20 cellular contexts compared by ENCODE assay signal in genomic region chr11:47435687-47436086, GRCh38. TPM values are rescaled to one million over a fixed set of nuclear protein-coding genes. Genes with fewer than 3 reads are reported as not detected.
A peak's percentile ranks its signal among the peaks of the same experiment; 100 is the strongest.
DNase-seq lines count a peak whose midpoint lies in the region; ATAC-seq, FAIRE-seq and TF ChIP-seq lines count a peak whose summit lies in the region.
"Had no signal": no experiment of that assay in that cellular context is flagged by ENCODE, and none has a peak within 500 bp of the region (broad histone marks: within the 10 kb centered on the region; RNA-seq: fewer than 3 reads in every experiment).

No MANE protein-coding gene starts in this region.

- 6% methylated on average over 3 of the region's 3 CpGs for WGBS in HepG2 (ENCODE audit: low lambda C conversion rate)

- peak overlapping the region; percentile 35 for H3K27ac Mint-ChIP-seq in neural crest cell (ENCODE audit: unreplicated experiment)
- peak overlapping the region; percentile 13 for H3K27ac Mint-ChIP-seq in stimulated activated effector memory CD8-positive, alpha-beta T cell treated with anti-CD3 and anti-CD28 coated beads, Interleukin-12 subunit alpha, Interleukin-12 subunit beta, amount 100 ng/mL, for 72 hours
- peak overlapping the region in 1 of 9 donors; percentile 59 for H3K27ac Mint-ChIP-seq in naive thymus-derived CD4-positive, alpha-beta T cell
- H3K27ac Mint-ChIP-seq: CD8-positive, alpha-beta T cell had no signal

- no peaks in the 10 kb centered on the region for H3K36me3 ChIP-seq in Panc1 (ENCODE audit: control insufficient read depth, insufficient read depth, low read length)
- H3K36me3 ChIP-seq in HepG2 (replicated peaks in 1 of 2; ENCODE audit: control insufficient read depth in 1 of 2, insufficient read depth in 2 of 2, low read length in 2 of 2), result no peaks in the 10 kb centered on the region
- no peaks in the 10 kb centered on the region for H3K36me3 ChIP-seq in naive thymus-derived CD4-positive, alpha-beta T cell (ENCODE audit: control insufficient read depth in 2 of 3, insufficient read depth in 3 of 3, low read length in 3 of 3)
- H3K36me3 ChIP-seq: BE2C, HAP-1 had no signal

- H3K36me3 Mint-ChIP-seq in neural crest cell (ENCODE audit: low read depth), result no peaks in the 10 kb centered on the region
- no peaks in the 10 kb centered on the region for H3K36me3 Mint-ChIP-seq in stimulated activated effector memory CD8-positive, alpha-beta T cell treated with anti-CD3 and anti-CD28 coated beads, Interleukin-12 subunit alpha, Interleukin-12 subunit beta, amount 100 ng/mL, for 72 hours
- H3K36me3 Mint-ChIP-seq in naive thymus-derived CD4-positive, alpha-beta T cell, result no peaks in the 10 kb centered on the region
- H3K36me3 Mint-ChIP-seq: CD8-positive, alpha-beta T cell had no signal

- peak overlapping the region; percentile 34 for H3K4me2 ChIP-seq in HepG2 (ENCODE audit: low read depth, low read length)

- no peak overlapping the region for H2AFZ ChIP-seq in HepG2 (ENCODE audit: low read length)

- DNase-seq in Panc1 (ENCODE audit: low read depth, low spot score) (no peak), HepG2 (ENCODE audit: low spot score) (peak; percentile 73), neural crest cell (ENCODE audit: low read depth, low spot score) (no peak), ACHN (no peak)
- no peak for DNase-seq in stimulated activated effector memory CD8-positive, alpha-beta T cell treated with anti-CD3 and anti-CD28 coated beads, Interleukin-12 subunit alpha, Interleukin-12 subunit beta, amount 100 ng/mL, for 72 hours (ENCODE audit: low spot score in 2 of 2)
- DNase-seq in naive thymus-derived CD4-positive, alpha-beta T cell, result no peak
- DNase-seq: BE2C; CD8-positive, alpha-beta T cell; COR-L47; DND-41; GDM1 had no signal

- ATAC-seq in Panc1 (0 out of 2 replicates have a peak, but pooled peaks have one; percentile 11), HepG2 (peak; percentile 10), GM18502 (IDR thresholded peaks at IDR 0.05; ENCODE audit: poor library complexity, unreplicated experiment) (no peak)
- no peak for ATAC-seq in stimulated activated effector memory CD8-positive, alpha-beta T cell treated with anti-CD3 and anti-CD28 coated beads, Interleukin-12 subunit alpha, Interleukin-12 subunit beta, amount 100 ng/mL, for 72 hours
- ATAC-seq in naive thymus-derived CD4-positive, alpha-beta T cell, result no peak
- ATAC-seq: CD8-positive, alpha-beta T cell had no signal

- TF ChIP-seq CTCF in Panc1 (IDR thresholded peaks at IDR 0.05) (no peak), HepG2 (CRISPR knock-in tag; IDR thresholded peaks at IDR 0.05) (no peak), neural crest cell (conservative IDR thresholded peaks at IDR 0.05) (no peak)

- no peak overlapping the region for H3K4me3 Mint-ChIP-seq in neural crest cell
- no peak overlapping the region for H3K4me3 Mint-ChIP-seq in stimulated activated effector memory CD8-positive, alpha-beta T cell treated with anti-CD3 and anti-CD28 coated beads, Interleukin-12 subunit alpha, Interleukin-12 subunit beta, amount 100 ng/mL, for 72 hours
- no peak overlapping the region for H3K4me3 Mint-ChIP-seq in naive thymus-derived CD4-positive, alpha-beta T cell
- H3K4me3 Mint-ChIP-seq: CD8-positive, alpha-beta T cell had no signal

- peak; percentile 42 for FAIRE-seq in HepG2 (lab: Jason Lieb, UNC)
- FAIRE-seq: A204.1, GM12892, GM19239, H1 had no signal

- no peaks in the 10 kb centered on the region for H3K27me3 Mint-ChIP-seq in neural crest cell (ENCODE audit: low read depth)
- H3K27me3 Mint-ChIP-seq in naive thymus-derived CD4-positive, alpha-beta T cell, result no peaks in the 10 kb centered on the region

- intact Hi-C loops in Panc1 (cut with micrococcal nuclease; ENCODE audit: unreplicated experiment) (no loop called here), HepG2 (cut with micrococcal nuclease; ENCODE audit: unreplicated experiment) (loop anchor here (5.0 kb wide), 1 partner anchor 718 kb away; the partner anchor contains the start of gene F2)
- intact Hi-C loops in naive thymus-derived CD4-positive, alpha-beta T cell (cut with micrococcal nuclease), result no loop called here

- no peak overlapping the region for H3K9ac ChIP-seq in HepG2 (ENCODE audit: insufficient read depth, low read depth, low read length)

- no peaks in the 10 kb centered on the region for H3K4me1 Mint-ChIP-seq in neural crest cell
- no peaks in the 10 kb centered on the region for H3K4me1 Mint-ChIP-seq in stimulated activated effector memory CD8-positive, alpha-beta T cell treated with anti-CD3 and anti-CD28 coated beads, Interleukin-12 subunit alpha, Interleukin-12 subunit beta, amount 100 ng/mL, for 72 hours
- peaks cover 0 to 1% (median 0%) of the 10 kb centered on the region in 7 donors for H3K4me1 Mint-ChIP-seq in naive thymus-derived CD4-positive, alpha-beta T cell

- CTCF ChIA-PET in Panc1 (lab: Charles Lee), result no interaction called here
- CTCF ChIA-PET in HepG2 (lab: Yijun Ruan, JAX; ENCODE audit: low intra/inter-chr PET ratio, low total read pairs), result no interaction called here
- CTCF ChIA-PET in naive thymus-derived CD4-positive, alpha-beta T cell (lab: Charles Lee), result no interaction called here

- H3K27ac ChIP-seq in Panc1 (ENCODE audit: low read length), result no peak overlapping the region
- peak overlapping the region; percentile 65 for H3K27ac ChIP-seq in HepG2 (ENCODE audit: extremely low read length, insufficient read depth, low read length)
- H3K27ac ChIP-seq in naive thymus-derived CD4-positive, alpha-beta T cell (ENCODE audit: low read depth, low read length), result no peak overlapping the region
- H3K27ac ChIP-seq: C4-2B had no signal

- TF ChIP-seq EP300 in HepG2 (IDR thresholded peaks at IDR 0.05; ENCODE audit: low read depth in 2 of 2, low read length in 2 of 2), result peak in 1 of 2 experiments; percentile 67; a peak in 2 of 4 replicates
- TF ChIP-seq EP300 in HepG2 (CRISPR knock-in tag; IDR thresholded peaks at IDR 0.05; ENCODE audit: borderline replicate concordance), result no peak

- 0 out of 2 replicates have a peak, but pooled peaks have one; percentile 11 for TF ChIP-seq RAD21 in HepG2 (CRISPR knock-in tag; IDR thresholded peaks at IDR 0.05)

- no peaks in the 10 kb centered on the region for H3K27me3 ChIP-seq in Panc1 (ENCODE audit: control insufficient read depth, insufficient read depth, low read length)
- H3K27me3 ChIP-seq in HepG2 (ENCODE audit: control insufficient read depth in 1 of 2, insufficient read depth in 2 of 2, low read length in 2 of 2), result no peaks in the 10 kb centered on the region; a peak in 1 of 5 replicates
- no peaks in the 10 kb centered on the region for H3K27me3 ChIP-seq in naive thymus-derived CD4-positive, alpha-beta T cell (ENCODE audit: control insufficient read depth in 2 of 2, insufficient read depth in 2 of 2, low read length in 2 of 2)
- H3K27me3 ChIP-seq: BE2C had no signal

- H3K4me3 ChIP-seq in Panc1 (ENCODE audit: low read depth in 2 of 2, low read length in 2 of 2) (no peak overlapping the region), HepG2 (replicated peaks in 1 of 3; ENCODE audit: insufficient read depth in 1 of 3, low read depth in 2 of 3, low read length in 3 of 3) (no peak overlapping the region)
- H3K4me3 ChIP-seq in naive thymus-derived CD4-positive, alpha-beta T cell (ENCODE audit: low read length), result no peak overlapping the region
- H3K4me3 ChIP-seq: HAP-1 had no signal

- TF ChIP-seq POLR2A in HepG2 (IDR thresholded peaks at IDR 0.05; ENCODE audit: insufficient read depth in 1 of 2, low read depth in 2 of 2, low read length in 2 of 2), result no peak

- H3K4me1 ChIP-seq in Panc1 (ENCODE audit: control insufficient read depth, insufficient read depth, low read length) (no peaks in the 10 kb centered on the region), HepG2 (ENCODE audit: insufficient read depth, low read length) (peaks cover 92% of the 10 kb centered on the region)
- H3K4me1 ChIP-seq in naive thymus-derived CD4-positive, alpha-beta T cell (ENCODE audit: control insufficient read depth in 2 of 2, insufficient read depth in 2 of 2, low read length in 2 of 2), result no peaks in the 10 kb centered on the region
- H3K4me1 ChIP-seq: BE2C, HAP-1 had no signal

- H4K20me1 ChIP-seq in HepG2 (ENCODE audit: insufficient read depth, low read length), result no peaks in the 10 kb centered on the region

- H3K9me3 ChIP-seq in Panc1 (ENCODE audit: control insufficient read depth, insufficient read depth, low read depth, low read length) (no peaks in the 10 kb centered on the region), HepG2 (ENCODE audit: low read length) (no peaks in the 10 kb centered on the region)
- H3K9me3 ChIP-seq in naive thymus-derived CD4-positive, alpha-beta T cell (ENCODE audit: control insufficient read depth in 2 of 3, low read length in 3 of 3), result no peaks in the 10 kb centered on the region
- H3K9me3 ChIP-seq: BE2C, HAP-1 had no signal

- no TSS peak for BruUV-seq in Panc1 (replicated peaks; lab: Mats Ljungman, UMichigan)
- BruUV-seq in HepG2 (replicated peaks; lab: Mats Ljungman, UMichigan), result no TSS peak

- in situ Hi-C loops in Panc1 (cut with HindIII; ENCODE audit: low pct_unique_long_range_greater_than_20kb, low sequenced_read_pairs) (no loop called here), HepG2 (cut with HindIII; ENCODE audit: extremely low pct_ligation_motif_present, low pct_unique_long_range_greater_than_20kb) (no loop called here), ACHN (cut with HindIII; ENCODE audit: low pct_ligation_motif_present, low pct_unique_long_range_greater_than_20kb, low sequenced_read_pairs) (no loop called here)

- no peaks in the 10 kb centered on the region for H3K79me2 ChIP-seq in HepG2 (ENCODE audit: insufficient read depth, low read length)

- POLR2A ChIA-PET in Panc1 (lab: Charles Lee), result no interaction called here
- POLR2A ChIA-PET in HepG2 (lab: Yijun Ruan, JAX), result interaction anchor here (0.9 to 2.3 kb wide), 4 partner anchors 10 to 26 kb away, joined by 3 to 6 read pairs (median 4); partner anchors contain the start of genes PSMC3 and SLC39A13
- POLR2A ChIA-PET in naive thymus-derived CD4-positive, alpha-beta T cell (lab: Charles Lee), result interaction anchor here (0.6 kb wide), 1 partner anchor 115 kb away, joined by 3 read pairs; no protein-coding TSS in a partner anchor

- H3K9me3 Mint-ChIP-seq in neural crest cell, result no peaks in the 10 kb centered on the region
- H3K9me3 Mint-ChIP-seq in stimulated activated effector memory CD8-positive, alpha-beta T cell treated with anti-CD3 and anti-CD28 coated beads, Interleukin-12 subunit alpha, Interleukin-12 subunit beta, amount 100 ng/mL, for 72 hours, result no peaks in the 10 kb centered on the region
- H3K9me3 Mint-ChIP-seq in naive thymus-derived CD4-positive, alpha-beta T cell, result no peaks in the 10 kb centered on the region
- H3K9me3 Mint-ChIP-seq: CD8-positive, alpha-beta T cell had no signal

RNA-seq across cellular contexts. Expression of gene PSMC3, which starts 9.4 kb away (rescaled TPM):
- total RNA-seq in Panc1 (2021; ENCODE audit: unreplicated experiment) (181 TPM), HepG2 (2016; rRNA removed; fragmentation: Illumina TruSeq; extraction: Trizol) (214 and 279 TPM in 2 replicates), neural crest cell (197 and 205 TPM in 2 replicates)
- 229 TPM for polyA plus RNA-seq in Panc1 (2012; ENCODE audit: insufficient read length)
- total RNA-seq in HepG2 (2016; cell fraction: cytosol; rRNA removed; fragmentation: Illumina TruSeq; extraction: Trizol; ENCODE audit: low read depth), result 50.9 and 53.3 TPM in 2 replicates
- total RNA-seq in HepG2 (2016; cell fraction: insoluble cytoplasmic fraction; rRNA removed; fragmentation: Illumina TruSeq; extraction: Trizol), result 219 and 288 TPM in 2 replicates
- total RNA-seq in HepG2 (2016; cell fraction: membrane; rRNA removed; fragmentation: Illumina TruSeq; extraction: Trizol), result 67.5 and 75.1 TPM in 2 replicates
- total RNA-seq in HepG2 (2016; cell fraction: nucleus; rRNA removed; fragmentation: Illumina TruSeq; extraction: Trizol), result 86.3 and 92.9 TPM in 2 replicates
- polyA plus RNA-seq in HepG2 (2011; rRNA removed), result 66.7 and 75.8 TPM in 2 replicates
- 95.2 and 102 TPM in 2 replicates for polyA plus RNA-seq in HepG2 (2011; cell fraction: cytosol; rRNA removed)
- 41.7 and 44.9 TPM in 2 replicates for polyA plus RNA-seq in HepG2 (2011; cell fraction: nucleus; rRNA removed)
- 71.8 and 98.0 TPM in 2 replicates for polyA plus RNA-seq in HepG2 (2012)
- 52.7 and 54.7 TPM in 2 replicates for polyA plus RNA-seq in HepG2 (2016; cell fraction: cytosol; fragmentation: Illumina TruSeq; extraction: Trizol; ENCODE audit: low read depth)
- polyA plus RNA-seq in HepG2 (2016; cell fraction: insoluble cytoplasmic fraction; fragmentation: Illumina TruSeq; extraction: Trizol; ENCODE audit: low read depth), result 298 and 314 TPM in 2 replicates
- polyA plus RNA-seq in HepG2 (2016; cell fraction: membrane; fragmentation: Illumina TruSeq; extraction: Trizol; ENCODE audit: low read depth), result 58.7 and 63.6 TPM in 2 replicates
- 117 and 127 TPM in 2 replicates for polyA plus RNA-seq in HepG2 (2016; cell fraction: nucleus; fragmentation: Illumina TruSeq; extraction: Trizol; ENCODE audit: insufficient read depth, low read depth)
- polyA minus RNA-seq in HepG2 (2011; rRNA and poly(A)+ RNA removed; ENCODE audit: low replicate concordance), result 52.6 and 310 TPM in 2 replicates
- 39.1 and 44.3 TPM in 2 replicates for polyA minus RNA-seq in HepG2 (2011; cell fraction: cytosol; rRNA and poly(A)+ RNA removed)
- 51.1 and 58.3 TPM in 2 replicates for polyA minus RNA-seq in HepG2 (2011; cell fraction: nucleus; rRNA and poly(A)+ RNA removed)
- 100 to 1,000 TPM in 1 of 5 experiments, 10 to 100 TPM in 4; 42.2 to 149 (median 51.3) TPM for total RNA-seq in naive thymus-derived CD4-positive, alpha-beta T cell
- 100 to 1,000 TPM; 106 to 128 TPM for polyA plus RNA-seq in naive thymus-derived CD4-positive, alpha-beta T cell

RNA-seq across cellular contexts. Expression of gene RAPSN, which starts 13.2 kb away (rescaled TPM):
- total RNA-seq in Panc1 (2021; ENCODE audit: unreplicated experiment) (1.8 TPM), HepG2 (2016; rRNA removed; fragmentation: Illumina TruSeq; extraction: Trizol) (0.60 and 1.2 TPM in 2 replicates), neural crest cell (0.16 and 0.50 TPM in 2 replicates)
- 1.3 TPM for polyA plus RNA-seq in Panc1 (2012; ENCODE audit: insufficient read length)
- 0.91 and 1.4 TPM in 2 replicates for total RNA-seq in HepG2 (2016; cell fraction: cytosol; rRNA removed; fragmentation: Illumina TruSeq; extraction: Trizol; ENCODE audit: low read depth)
- total RNA-seq in HepG2 (2016; cell fraction: insoluble cytoplasmic fraction; rRNA removed; fragmentation: Illumina TruSeq; extraction: Trizol), result 1.0 and 1.7 TPM in 2 replicates
- total RNA-seq in HepG2 (2016; cell fraction: membrane; rRNA removed; fragmentation: Illumina TruSeq; extraction: Trizol), result 1.2 and 1.4 TPM in 2 replicates
- total RNA-seq in HepG2 (2016; cell fraction: nucleus; rRNA removed; fragmentation: Illumina TruSeq; extraction: Trizol), result 0.72 and 1.2 TPM in 2 replicates
- polyA plus RNA-seq in HepG2 (2011; rRNA removed), result 0.15 and 0.40 TPM in 2 replicates
- polyA plus RNA-seq in HepG2 (2011; cell fraction: cytosol; rRNA removed), result 0.13 and 0.14 TPM in 2 replicates
- polyA plus RNA-seq in HepG2 (2011; cell fraction: nucleus; rRNA removed), result 0.77 and 1.1 TPM in 2 replicates
- 0.79 and 0.80 TPM in 2 replicates for polyA plus RNA-seq in HepG2 (2012)
- polyA plus RNA-seq in HepG2 (2016; cell fraction: cytosol; fragmentation: Illumina TruSeq; extraction: Trizol; ENCODE audit: low read depth), result 0.51 and 1.2 TPM in 2 replicates
- polyA plus RNA-seq in HepG2 (2016; cell fraction: insoluble cytoplasmic fraction; fragmentation: Illumina TruSeq; extraction: Trizol; ENCODE audit: low read depth), result 0.83 and 0.93 TPM in 2 replicates
- polyA plus RNA-seq in HepG2 (2016; cell fraction: membrane; fragmentation: Illumina TruSeq; extraction: Trizol; ENCODE audit: low read depth), result 0.44 TPM in 1 of 2 replicates, not detected in the other
- 2.3 and 3.6 TPM in 2 replicates for polyA plus RNA-seq in HepG2 (2016; cell fraction: nucleus; fragmentation: Illumina TruSeq; extraction: Trizol; ENCODE audit: insufficient read depth, low read depth)
- polyA minus RNA-seq in HepG2 (2011; rRNA and poly(A)+ RNA removed; ENCODE audit: low replicate concordance), result 0.16 and 0.64 TPM in 2 replicates
- polyA minus RNA-seq in HepG2 (2011; cell fraction: cytosol; rRNA and poly(A)+ RNA removed), result not detected in 2 replicates
- polyA minus RNA-seq in HepG2 (2011; cell fraction: nucleus; rRNA and poly(A)+ RNA removed), result 0.75 and 1.2 TPM in 2 replicates
- total RNA-seq in naive thymus-derived CD4-positive, alpha-beta T cell, result 1 to 10 TPM in 4 of 5 experiments, under 1 TPM in 1; 0.99 to 1.7 (median 1.4) TPM
- not detected for polyA plus RNA-seq in naive thymus-derived CD4-positive, alpha-beta T cell
- total RNA-seq: HT1080 had no signal
- polyA plus RNA-seq: AG04450 had no signal

RNA-seq across cellular contexts. Expression of gene SLC39A13, which starts 27.3 kb away (rescaled TPM):
- total RNA-seq in Panc1 (2021; ENCODE audit: unreplicated experiment), result 50.2 TPM
- 71.3 TPM for polyA plus RNA-seq in Panc1 (2012; ENCODE audit: insufficient read length)
- 7.2 and 15.3 TPM in 2 replicates for total RNA-seq in HepG2 (2016; rRNA removed; fragmentation: Illumina TruSeq; extraction: Trizol)
- 5.8 and 6.7 TPM in 2 replicates for total RNA-seq in HepG2 (2016; cell fraction: cytosol; rRNA removed; fragmentation: Illumina TruSeq; extraction: Trizol; ENCODE audit: low read depth)
- 5.9 and 15.1 TPM in 2 replicates for total RNA-seq in HepG2 (2016; cell fraction: insoluble cytoplasmic fraction; rRNA removed; fragmentation: Illumina TruSeq; extraction: Trizol)
- 12.4 and 12.8 TPM in 2 replicates for total RNA-seq in HepG2 (2016; cell fraction: membrane; rRNA removed; fragmentation: Illumina TruSeq; extraction: Trizol)
- 13.7 and 15.1 TPM in 2 replicates for total RNA-seq in HepG2 (2016; cell fraction: nucleus; rRNA removed; fragmentation: Illumina TruSeq; extraction: Trizol)
- polyA plus RNA-seq in HepG2 (2011; rRNA removed), result 30.5 and 40.7 TPM in 2 replicates
- 23.0 and 34.8 TPM in 2 replicates for polyA plus RNA-seq in HepG2 (2011; cell fraction: cytosol; rRNA removed)
- 143 and 176 TPM in 2 replicates for polyA plus RNA-seq in HepG2 (2011; cell fraction: nucleus; rRNA removed)
- 13.2 and 20.5 TPM in 2 replicates for polyA plus RNA-seq in HepG2 (2012)
- 9.4 and 9.7 TPM in 2 replicates for polyA plus RNA-seq in HepG2 (2016; cell fraction: cytosol; fragmentation: Illumina TruSeq; extraction: Trizol; ENCODE audit: low read depth)
- polyA plus RNA-seq in HepG2 (2016; cell fraction: insoluble cytoplasmic fraction; fragmentation: Illumina TruSeq; extraction: Trizol; ENCODE audit: low read depth), result 6.9 and 7.7 TPM in 2 replicates
- polyA plus RNA-seq in HepG2 (2016; cell fraction: membrane; fragmentation: Illumina TruSeq; extraction: Trizol; ENCODE audit: low read depth), result 11.6 and 15.3 TPM in 2 replicates
- polyA plus RNA-seq in HepG2 (2016; cell fraction: nucleus; fragmentation: Illumina TruSeq; extraction: Trizol; ENCODE audit: insufficient read depth, low read depth), result 31.2 and 34.6 TPM in 2 replicates
- 14.8 and 27.8 TPM in 2 replicates for polyA minus RNA-seq in HepG2 (2011; rRNA and poly(A)+ RNA removed; ENCODE audit: low replicate concordance)
- 8.2 and 8.5 TPM in 2 replicates for polyA minus RNA-seq in HepG2 (2011; cell fraction: cytosol; rRNA and poly(A)+ RNA removed)
- 15.2 and 17.7 TPM in 2 replicates for polyA minus RNA-seq in HepG2 (2011; cell fraction: nucleus; rRNA and poly(A)+ RNA removed)
- total RNA-seq in neural crest cell, result 34.5 and 36.0 TPM in 2 replicates
- 10 to 100 TPM; 29.9 to 60.4 (median 45.1) TPM for total RNA-seq in naive thymus-derived CD4-positive, alpha-beta T cell
- polyA plus RNA-seq in naive thymus-derived CD4-positive, alpha-beta T cell, result 10 to 100 TPM; 21.4 to 40.7 TPM

RNA-seq across cellular contexts. Expression of gene SPI1, which starts 57.3 kb away (rescaled TPM):
- total RNA-seq in Panc1 (2021; ENCODE audit: unreplicated experiment) (0.31 TPM), HepG2 (2016; rRNA removed; fragmentation: Illumina TruSeq; extraction: Trizol) (not detected in 2 replicates), neural crest cell (not detected in 2 replicates)
- polyA plus RNA-seq in Panc1 (2012; ENCODE audit: insufficient read length), result not detected
- total RNA-seq in HepG2 (2016; cell fraction: cytosol; rRNA removed; fragmentation: Illumina TruSeq; extraction: Trizol; ENCODE audit: low read depth), result not detected in 2 replicates
- total RNA-seq in HepG2 (2016; cell fraction: insoluble cytoplasmic fraction; rRNA removed; fragmentation: Illumina TruSeq; extraction: Trizol), result not detected in 2 replicates
- not detected in 2 replicates for total RNA-seq in HepG2 (2016; cell fraction: membrane; rRNA removed; fragmentation: Illumina TruSeq; extraction: Trizol)
- total RNA-seq in HepG2 (2016; cell fraction: nucleus; rRNA removed; fragmentation: Illumina TruSeq; extraction: Trizol), result not detected in 2 replicates
- polyA plus RNA-seq in HepG2 (2011; rRNA removed), result not detected in 2 replicates
- polyA plus RNA-seq in HepG2 (2011; cell fraction: cytosol; rRNA removed), result not detected in 2 replicates
- not detected in 2 replicates for polyA plus RNA-seq in HepG2 (2011; cell fraction: nucleus; rRNA removed)
- not detected in 2 replicates for polyA plus RNA-seq in HepG2 (2012)
- polyA plus RNA-seq in HepG2 (2016; cell fraction: cytosol; fragmentation: Illumina TruSeq; extraction: Trizol; ENCODE audit: low read depth), result not detected in 2 replicates
- polyA plus RNA-seq in HepG2 (2016; cell fraction: insoluble cytoplasmic fraction; fragmentation: Illumina TruSeq; extraction: Trizol; ENCODE audit: low read depth), result not detected in 2 replicates
- not detected in 2 replicates for polyA plus RNA-seq in HepG2 (2016; cell fraction: membrane; fragmentation: Illumina TruSeq; extraction: Trizol; ENCODE audit: low read depth)
- polyA plus RNA-seq in HepG2 (2016; cell fraction: nucleus; fragmentation: Illumina TruSeq; extraction: Trizol; ENCODE audit: insufficient read depth, low read depth), result not detected in 2 replicates
- polyA minus RNA-seq in HepG2 (2011; rRNA and poly(A)+ RNA removed; ENCODE audit: low replicate concordance), result 0.61 and 0.70 TPM in 2 replicates
- not detected in 2 replicates for polyA minus RNA-seq in HepG2 (2011; cell fraction: cytosol; rRNA and poly(A)+ RNA removed)
- polyA minus RNA-seq in HepG2 (2011; cell fraction: nucleus; rRNA and poly(A)+ RNA removed), result not detected in 2 replicates
- total RNA-seq in naive thymus-derived CD4-positive, alpha-beta T cell, result 100 to 1,000 TPM in 1 of 5 experiments, 10 to 100 TPM in 1, 1 to 10 TPM in 2, not detected in 1; 5.0 to 247 (median 17.8) TPM
- polyA plus RNA-seq in naive thymus-derived CD4-positive, alpha-beta T cell, result under 1 TPM in 1 of 2 donors, not detected in 1; 0.27 TPM
- total RNA-seq: H1, HT1080 had no signal
- polyA plus RNA-seq: AG04450 had no signal

Comparison
In these comparisons a context has a peak if more than half of its experiments do, and no peak if none do; other contexts are left out.
1. ATAC-seq: peak in Panc1 (single experiment) and HepG2 (single experiment); none in stimulated activated effector memory CD8-positive, alpha-beta T cell treated with anti-CD3 and anti-CD28 coated beads, Interleukin-12 subunit alpha, Interleukin-12 subunit beta, amount 100 ng/mL, for 72 hours (single experiment), GM18502 (single experiment) and naive thymus-derived CD4-positive, alpha-beta T cell (single experiment).